In the genomic region with DNA sequence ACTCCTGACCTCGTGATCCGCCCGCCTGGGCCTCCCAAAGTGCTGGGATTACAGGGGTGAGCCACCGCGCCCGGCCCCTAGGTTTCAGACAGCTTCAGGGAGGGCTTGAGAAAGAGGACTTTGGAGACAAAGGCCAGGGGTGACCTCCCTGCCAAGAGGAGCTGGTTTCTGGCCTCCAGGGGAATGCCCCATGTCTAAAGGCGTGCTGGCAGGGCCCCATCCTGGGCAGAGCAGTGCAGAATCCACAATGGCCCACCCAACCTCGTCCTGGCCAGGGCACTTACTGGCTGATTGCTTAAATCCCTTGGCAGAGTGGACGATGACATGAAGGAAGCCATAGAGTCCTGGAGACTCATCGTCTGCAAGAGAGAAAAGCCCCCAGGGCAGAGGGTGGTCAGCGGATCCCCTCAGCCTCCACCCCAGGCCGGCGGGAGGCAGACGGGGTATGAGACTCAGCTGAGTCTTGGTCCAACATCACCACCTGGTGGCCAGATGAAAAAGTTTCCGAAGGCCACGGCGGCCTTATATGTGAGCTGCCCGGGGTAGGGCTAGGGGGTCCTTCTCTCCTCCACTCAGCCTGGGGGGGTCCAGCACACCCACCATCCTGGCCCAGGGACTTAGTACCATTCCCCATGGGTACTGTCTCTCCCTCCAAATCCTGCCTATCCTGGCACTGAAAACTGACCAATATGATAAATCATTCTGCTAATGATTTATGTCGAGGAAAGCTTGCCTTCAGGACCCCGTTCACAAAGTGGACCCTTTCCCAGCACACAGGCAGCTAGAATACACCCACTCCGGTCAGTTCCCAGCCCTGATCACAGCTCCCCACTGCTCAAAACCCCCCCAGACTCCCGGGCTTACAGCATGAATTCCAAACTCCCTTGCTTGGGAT, we compare ENCODE assay signal across 8 cellular contexts.
A peak's percentile ranks its signal among the peaks of the same experiment; 100 is the strongest.
DNase-seq lines count a peak whose midpoint lies in the region; ATAC-seq and TF ChIP-seq lines count a peak whose summit lies in the region.

No MANE protein-coding gene starts in this region.

- no peak overlapping the region for H2AFZ ChIP-seq in OCI-LY1 (ENCODE audit: low read length)

- H3F3A ChIP-seq in OCI-LY1 (ENCODE audit: insufficient read depth, low read length): no peaks in the 10 kb centered on the region

- H3K79me2 ChIP-seq in OCI-LY1 (ENCODE audit: insufficient read depth, low read length): no peaks in the 10 kb centered on the region

- H4K20me1 ChIP-seq in OCI-LY1 (ENCODE audit: insufficient read depth, low read length): no peaks in the 10 kb centered on the region

- H3K36me3 ChIP-seq in OCI-LY1 (ENCODE audit: insufficient read depth, low read length): peaks cover 38% of the 10 kb centered on the region

- H3K4me3 ChIP-seq in OCI-LY1 (ENCODE audit: low read depth, low read length, poor library complexity, severe bottlenecking): no peak overlapping the region

- no peak for ATAC-seq in HG02870 (IDR thresholded peaks at IDR 0.05; ENCODE audit: unreplicated experiment)

- H3K4me1 ChIP-seq in OCI-LY1 (ENCODE audit: insufficient read depth, low read length, severe bottlenecking): no peaks in the 10 kb centered on the region

- TF ChIP-seq CTCF in OCI-LY1 (IDR thresholded peaks at IDR 0.05; ENCODE audit: low read length): peak; percentile 66

- peak; percentile 4 to 60 (median 25) for DNase-seq in NCI-H1417 (lab: John Stamatoyannopoulos, UW)
- no peak for DNase-seq in NCI-H1417 treated with DMSO at 0.1 percent for 48 hours (lab: John Stamatoyannopoulos, UW)
- DNase-seq in activated naive CD4-positive, alpha-beta T cell treated with Interleukin-2 at 50 U/mL for 16 hours: peak; percentile 43
- DNase-seq in globus pallidus (ENCODE audit: low spot score): peak; percentile 47
- DNase-seq in pons (ENCODE audit: low spot score): peak; percentile 42
- no peak for DNase-seq in DMS153 treated with DMSO at 0.1 percent for 48 hours (lab: John Stamatoyannopoulos, UW; ENCODE audit: unreplicated experiment)

- H3K27me3 ChIP-seq in OCI-LY1 (ENCODE audit: insufficient read depth, low read length): no peaks in the 10 kb centered on the region

- no peaks in the 10 kb centered on the region for H3K9me2 ChIP-seq in OCI-LY1 (ENCODE audit: low read depth, low read length)

- no peaks in the 10 kb centered on the region for H3K9me3 ChIP-seq in OCI-LY1 (ENCODE audit: low read length)

- no peak overlapping the region for H3K9ac ChIP-seq in OCI-LY1 (ENCODE audit: low read length)

- no peak overlapping the region for H3K4me2 ChIP-seq in OCI-LY1 (ENCODE audit: low read length)

- no peak overlapping the region for H3K27ac ChIP-seq in OCI-LY1 (ENCODE audit: low read depth, low read length, poor library complexity, severe bottlenecking)

Comparison
In these comparisons a context has a peak if more than half of its experiments do, and no peak if none do; other contexts are left out.
1. DNase-seq: peak in NCI-H1417 (3 of 3), activated naive CD4-positive, alpha-beta T cell treated with Interleukin-2 at 50 U/mL for 16 hours (single experiment), globus pallidus (single experiment) and pons (single experiment); none in NCI-H1417 treated with DMSO at 0.1 percent for 48 hours (single experiment) and DMS153 treated with DMSO at 0.1 percent for 48 hours (single experiment).